16 cellular contexts compared by ENCODE assay signal in the genomic region with DNA sequence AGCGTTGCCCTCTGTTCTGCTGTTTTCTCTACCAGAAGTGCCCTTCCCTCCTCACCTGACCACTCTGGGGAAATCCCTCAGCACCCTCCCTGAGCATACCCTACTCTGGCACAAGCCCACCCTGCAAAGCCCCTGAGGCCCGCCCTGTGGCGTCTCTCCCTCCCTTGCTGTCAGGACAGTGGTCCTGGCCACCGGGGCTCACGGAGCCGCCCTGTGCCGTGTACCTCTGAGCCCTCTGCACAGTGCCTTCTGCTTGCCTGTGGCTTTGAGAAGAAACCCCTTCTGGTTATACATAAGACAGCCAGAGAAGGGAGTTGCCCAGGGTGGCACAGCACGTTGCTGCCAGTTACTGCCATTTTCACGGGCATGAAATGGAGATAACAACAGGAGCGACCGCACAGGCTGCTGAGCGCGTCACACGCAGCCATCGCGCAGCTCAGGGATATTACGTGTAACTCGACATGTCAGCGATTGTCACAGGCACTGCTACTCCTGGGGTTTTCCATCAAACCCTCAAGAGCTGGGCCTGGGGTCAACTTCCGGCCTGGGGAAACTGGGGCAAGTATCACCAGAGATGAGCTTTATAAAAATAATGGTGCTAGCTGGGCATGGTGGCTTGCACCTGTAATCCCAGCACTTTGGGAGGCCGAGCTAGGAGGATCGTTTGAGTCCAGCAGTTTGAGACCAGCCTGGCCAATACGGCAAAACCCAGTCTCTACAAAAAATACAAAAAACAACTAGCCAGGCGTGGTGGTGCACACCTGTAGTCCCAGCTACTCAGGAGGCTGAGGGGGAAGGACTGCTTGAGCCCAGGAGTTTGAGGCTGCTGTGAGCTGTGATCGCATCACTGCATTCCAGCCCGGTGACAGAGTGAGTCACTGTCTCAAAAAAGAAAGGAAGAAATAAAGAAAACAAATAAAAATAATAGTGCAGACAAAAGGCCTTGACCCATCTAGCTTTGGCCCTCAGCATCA. TPM values are rescaled to one million over a fixed set of nuclear protein-coding genes. Genes with fewer than 3 reads are reported as not detected.
A peak's percentile ranks its signal among the peaks of the same experiment; 100 is the strongest.
DNase-seq lines count a peak whose midpoint lies in the region; ATAC-seq and TF ChIP-seq lines count a peak whose summit lies in the region.
"Had no signal": no experiment of that assay in that cellular context is flagged by ENCODE, and none has a peak within 500 bp of the region (broad histone marks: within the 10 kb centered on the region; RNA-seq: fewer than 3 reads in every experiment).

No MANE protein-coding gene starts in this region.

- H3K4me3 ChIP-seq in left ventricle myocardium inferior, result no peak overlapping the region
- H3K4me3 ChIP-seq in heart right ventricle, result no peak overlapping the region
- no peak overlapping the region for H3K4me3 ChIP-seq in brain microvascular endothelial cell (ENCODE audit: low read depth, low read length)
- no peak overlapping the region for H3K4me3 ChIP-seq in lower lobe of right lung
- no peak overlapping the region for H3K4me3 ChIP-seq in aorta (ENCODE audit: low read length in 2 of 2)
- H3K4me3 ChIP-seq in H7 (ENCODE audit: insufficient read depth, low read depth, low read length), result no peak overlapping the region
- H3K4me3 ChIP-seq: GM12878 had no signal

- H3K27me3 ChIP-seq in left ventricle myocardium inferior (ENCODE audit: low read depth), result peaks cover 5% of the 10 kb centered on the region
- no peaks in the 10 kb centered on the region for H3K27me3 ChIP-seq in heart right ventricle
- H3K27me3 ChIP-seq in brain microvascular endothelial cell (replicated peaks), result no peaks in the 10 kb centered on the region
- H3K27me3 ChIP-seq in lower lobe of right lung (ENCODE audit: low read depth), result no peaks in the 10 kb centered on the region
- no peaks in the 10 kb centered on the region for H3K27me3 ChIP-seq in aorta (ENCODE audit: control insufficient read depth in 1 of 2, insufficient read depth in 2 of 2, low read length in 1 of 2)
- no peaks in the 10 kb centered on the region for H3K27me3 ChIP-seq in H7 (ENCODE audit: control insufficient read depth, insufficient read depth, low read length)

- DNase-seq in left ventricle myocardium inferior, result peak; percentile 7
- DNase-seq in heart right ventricle, result no peak
- peak; percentile 50 for DNase-seq in brain microvascular endothelial cell
- peak; percentile 31 for DNase-seq in lower lobe of right lung
- peak; percentile 31 to 63 for DNase-seq in aorta
- no peak for DNase-seq in H7
- DNase-seq in activated CD4-positive, alpha-beta T cell treated with anti-CD3 and anti-CD28 coated beads for 36 hours, result no peak
- DNase-seq: effector CD8-positive, alpha-beta T cell; naive B cell; NCI-H1105 treated with DMSO at 0.1 percent for 48 hours had no signal

- peaks cover 2% of the 10 kb centered on the region for H3K27me3 Mint-ChIP-seq in activated CD4-positive, alpha-beta T cell treated with anti-CD3 and anti-CD28 coated beads for 36 hours

- no peak for TF ChIP-seq CTCF in left ventricle myocardium inferior (IDR thresholded peaks at IDR 0.05; ENCODE audit: borderline replicate concordance)
- TF ChIP-seq CTCF in heart right ventricle (IDR thresholded peaks at IDR 0.05), result no peak
- no peak for TF ChIP-seq CTCF in brain microvascular endothelial cell (IDR thresholded peaks at IDR 0.05; ENCODE audit: low read depth, low read length, missing control alignments)
- no peak for TF ChIP-seq CTCF in lower lobe of right lung (IDR thresholded peaks at IDR 0.05)

- H3K36me3 Mint-ChIP-seq in activated CD4-positive, alpha-beta T cell treated with anti-CD3 and anti-CD28 coated beads for 36 hours (ENCODE audit: low read depth), result no peaks in the 10 kb centered on the region
- H3K36me3 Mint-ChIP-seq: naive B cell had no signal

- in situ Hi-C loops in brain microvascular endothelial cell (cut with HindIII; ENCODE audit: low pct_ligation_motif_present, low sequenced_read_pairs), result no loop called here

- H3K9me3 ChIP-seq in left ventricle myocardium inferior (replicated peaks), result no peaks in the 10 kb centered on the region
- no peaks in the 10 kb centered on the region for H3K9me3 ChIP-seq in heart right ventricle
- H3K9me3 ChIP-seq in lower lobe of right lung, result no peaks in the 10 kb centered on the region
- no peaks in the 10 kb centered on the region for H3K9me3 ChIP-seq in aorta (ENCODE audit: control insufficient read depth, low read length)

- H3K27ac ChIP-seq in left ventricle myocardium inferior (replicated peaks) (no peak overlapping the region), heart right ventricle (no peak overlapping the region), brain microvascular endothelial cell (no peak overlapping the region), lower lobe of right lung (no peak overlapping the region), aorta (ENCODE audit: low read depth in 1 of 2, low read length in 2 of 2) (no peak overlapping the region)
- H3K27ac ChIP-seq: KMS-11 had no signal

- ATAC-seq in heart right ventricle, result no peak
- no peak for ATAC-seq in lower lobe of right lung
- ATAC-seq in aorta (ENCODE audit: low FRiP score), result no peak
- no peak for ATAC-seq in HG02678 (IDR thresholded peaks at IDR 0.05; ENCODE audit: unreplicated experiment)
- ATAC-seq in activated CD4-positive, alpha-beta T cell treated with anti-CD3 and anti-CD28 coated beads for 36 hours, result no peak
- ATAC-seq: GM12878 had no signal

- 86% methylated on average over 26 of the region's 26 CpGs for WGBS in heart right ventricle, 2 donors
- 83 to 84% methylated on average over 26 of the region's 26 CpGs for WGBS in aorta, 2 donors

- POLR2A ChIA-PET in activated CD4-positive, alpha-beta T cell treated with anti-CD3 and anti-CD28 coated beads for 36 hours (lab: Charles Lee), result no interaction called here

- H3K36me3 ChIP-seq in left ventricle myocardium inferior (peaks cover 9% of the 10 kb centered on the region), heart right ventricle (peaks cover 0 to 91% (median 0%) of the 10 kb centered on the region in 9 donors), brain microvascular endothelial cell (replicated peaks) (no peaks in the 10 kb centered on the region), lower lobe of right lung (peaks cover 7% of the 10 kb centered on the region), aorta (ENCODE audit: control insufficient read depth in 1 of 2, insufficient read depth in 2 of 2, low read length in 1 of 2) (no peaks in the 10 kb centered on the region), H7 (replicated peaks; ENCODE audit: control insufficient read depth, insufficient read depth, low read length) (no peaks in the 10 kb centered on the region)

- no peak overlapping the region for H3K4me3 Mint-ChIP-seq in activated CD4-positive, alpha-beta T cell treated with anti-CD3 and anti-CD28 coated beads for 36 hours
- H3K4me3 Mint-ChIP-seq: brain had no signal

- H3K4me1 Mint-ChIP-seq in activated CD4-positive, alpha-beta T cell treated with anti-CD3 and anti-CD28 coated beads for 36 hours, result no peaks in the 10 kb centered on the region
- H3K4me1 Mint-ChIP-seq: brain, naive B cell had no signal

- CTCF ChIA-PET in activated CD4-positive, alpha-beta T cell treated with anti-CD3 and anti-CD28 coated beads for 36 hours (lab: Charles Lee), result interaction anchor here (0.8 to 1.4 kb wide), 2 partner anchors 157 to 224 kb away, joined by 3 to 4 read pairs; no protein-coding TSS in a partner anchor

- no peaks in the 10 kb centered on the region for H3K9me3 Mint-ChIP-seq in activated CD4-positive, alpha-beta T cell treated with anti-CD3 and anti-CD28 coated beads for 36 hours (ENCODE audit: low read depth)

- no peak overlapping the region for H3K27ac Mint-ChIP-seq in activated CD4-positive, alpha-beta T cell treated with anti-CD3 and anti-CD28 coated beads for 36 hours
- H3K27ac Mint-ChIP-seq: brain had no signal

- H3K4me1 ChIP-seq in left ventricle myocardium inferior, result no peaks in the 10 kb centered on the region
- H3K4me1 ChIP-seq in heart right ventricle, result no peaks in the 10 kb centered on the region
- no peaks in the 10 kb centered on the region for H3K4me1 ChIP-seq in lower lobe of right lung
- H3K4me1 ChIP-seq in aorta (ENCODE audit: control insufficient read depth in 1 of 2, insufficient read depth in 2 of 2, low read length in 2 of 2), result no peaks in the 10 kb centered on the region

- intact Hi-C loops in left ventricle myocardium inferior (cut with micrococcal nuclease), result no loop called here
- intact Hi-C loops in heart right ventricle (cut with DNase I), result no loop called here
- intact Hi-C loops in lower lobe of right lung (cut with DNase I), result no loop called here
- intact Hi-C loops in aorta (cut with DNase I), result no loop called here
- intact Hi-C loops in activated CD4-positive, alpha-beta T cell treated with anti-CD3 and anti-CD28 coated beads for 36 hours (cut with DNase I, micrococcal nuclease), result no loop called here

RNA-seq across cellular contexts. Expression of gene SCGB1C2, which starts 14.8 kb away (rescaled TPM):
- total RNA-seq in left ventricle myocardium inferior (not detected), heart right ventricle (not detected), lower lobe of right lung (not detected), aorta (not detected)
- polyA plus RNA-seq in heart right ventricle (not detected), aorta (not detected)
- total RNA-seq in H7 (2014; rRNA removed; shearing (Covaris generic)), result not detected in 2 replicates
- total RNA-seq in activated CD4-positive, alpha-beta T cell treated with anti-CD3 and anti-CD28 coated beads for 36 hours, result not detected
- total RNA-seq: GM12878; left lobe of liver; T-helper 2 cell treated with Interferon-gamma antibody and Interleukin-4, amounts not matched to agents 100 ng/mL and 5 ng/mL, for 36 hours had no signal
- polyA plus RNA-seq: GM12878 had no signal

RNA-seq across cellular contexts. Expression of gene DOC2B, which starts 29.3 kb away (rescaled TPM):
- total RNA-seq in left ventricle myocardium inferior (2.7 TPM), heart right ventricle (10 to 100 TPM in 1 of 10 donors, 1 to 10 TPM in 9; 2.6 to 13.0 (median 4.6) TPM), lower lobe of right lung (6.2 TPM), aorta (10 to 100 TPM; 16.3 to 35.3 TPM)
- polyA plus RNA-seq in heart right ventricle (1 to 10 TPM; 2.5 to 4.9 TPM), aorta (under 1 TPM; 0.13 to 0.15 TPM)
- 0.04 and 1.1 TPM in 2 replicates for total RNA-seq in H7 (2014; rRNA removed; shearing (Covaris generic))
- under 1 TPM; 0.04 to 0.27 TPM for total RNA-seq in activated CD4-positive, alpha-beta T cell treated with anti-CD3 and anti-CD28 coated beads for 36 hours
- total RNA-seq: GM12878 had no signal
- polyA plus RNA-seq: GM12878 had no signal

Comparison
In these comparisons a context has a peak if more than half of its experiments do, and no peak if none do; other contexts are left out.
1. DNase-seq: peak in left ventricle myocardium inferior (single experiment), brain microvascular endothelial cell (single experiment), lower lobe of right lung (single experiment) and aorta (2 of 2); none in heart right ventricle (0 of 2), H7 (single experiment) and activated CD4-positive, alpha-beta T cell treated with anti-CD3 and anti-CD28 coated beads for 36 hours (single experiment).